ENCODE assay signal across 24 cellular contexts in genomic region chrX:39771089-39771488, GRCh38.
A peak's percentile ranks its signal among the peaks of the same experiment; 100 is the strongest.
DNase-seq lines count a peak whose midpoint lies in the region; ATAC-seq and TF ChIP-seq lines count a peak whose summit lies in the region.
"Had no signal": no experiment of that assay in that cellular context is flagged by ENCODE, and none has a peak within 500 bp of the region (broad histone marks: within the 10 kb centered on the region; RNA-seq: fewer than 3 reads in every experiment).

No MANE protein-coding gene starts in this region.

- H3K36me3 Mint-ChIP-seq in activated CD4-positive, alpha-beta T cell treated with anti-CD3 and anti-CD28 coated beads, Interleukin-2, amount 10 ng/mL, durations not matched to agents 7 days and 5 days (ENCODE audit: low read depth): peaks cover under 1% of the 10 kb centered on the region
- H3K36me3 Mint-ChIP-seq in activated T-helper 17 cell treated with anti-CD3 and anti-CD28 coated beads, Interleukin-2, amount 50 U/mL, for 72 hours (ENCODE audit: low read depth): no peaks in the 10 kb centered on the region
- H3K36me3 Mint-ChIP-seq in naive thymus-derived CD4-positive, alpha-beta T cell: peaks cover 0 to 3% (median 0%) of the 10 kb centered on the region in 5 donors
- H3K36me3 Mint-ChIP-seq: brain, IgD-negative memory B cell, neural progenitor cell had no signal

- H3K27ac ChIP-seq in HL-60 (replicated peaks) (peak overlapping the region; percentile 84), foreskin keratinocyte (no peak overlapping the region)
- H3K27ac ChIP-seq in naive thymus-derived CD4-positive, alpha-beta T cell (ENCODE audit: low read depth, low read length): peak overlapping the region; percentile 35
- H3K27ac ChIP-seq: neural progenitor cell, PC-9 had no signal

- POLR2A ChIA-PET in activated CD4-positive, alpha-beta T cell treated with anti-CD3 and anti-CD28 coated beads, Interleukin-2, amount 10 ng/mL, durations not matched to agents 7 days and 5 days (lab: Charles Lee): no interaction called here
- POLR2A ChIA-PET in naive thymus-derived CD4-positive, alpha-beta T cell (lab: Charles Lee): no interaction called here

- no peak for DNase-seq in activated CD4-positive, alpha-beta T cell treated with anti-CD3 and anti-CD28 coated beads, Interleukin-2, amount 10 ng/mL, durations not matched to agents 7 days and 5 days
- DNase-seq in activated CD4-positive, alpha-beta T cell treated with anti-CD3 and anti-CD28 coated beads for 4 hours: no peak
- no peak for DNase-seq in HL-60 (ENCODE audit: low read depth in 1 of 2, low spot score in 1 of 2)
- no peak for DNase-seq in naive thymus-derived CD4-positive, alpha-beta T cell
- DNase-seq in stimulated activated CD4-positive, alpha-beta T cell treated with anti-CD3 and anti-CD28 coated beads, Interleukin-1b, Interleukin-23, amount 100 ng/mL, for 48 hours: no peak
- no peak for DNase-seq in NCI-H69 (lab: John Stamatoyannopoulos, UW)
- DNase-seq in foreskin keratinocyte: no peak
- DNase-seq: activated CD4-positive, alpha-beta T cell treated with anti-CD3 and anti-CD28 coated beads, Interleukin-2, amount 50 U/mL, for 48 hours; activated T-cell treated with anti-CD3 and anti-CD28 coated beads, Interleukin-2, amount 50 U/mL, for 4 hours; BE2C; heart left ventricle; left ventricle myocardium superior; MV-4-11; NCI-H1694 treated with DMSO at 0.1 percent for 48 hours; NCI-H82; PC-9; SIG-M5; small intestine; stimulated activated CD4-positive, alpha-beta T cell treated with anti-CD3 and anti-CD28 coated beads, Interleukin-4, amount 100 ng/mL, for 4 hours had no signal

- no peak for TF ChIP-seq CTCF in HL-60 (IDR thresholded peaks at IDR 0.05; ENCODE audit: insufficient read depth, low read length)
- TF ChIP-seq CTCF in foreskin keratinocyte (conservative IDR thresholded peaks at IDR 0.05): no peak

- peak overlapping the region; percentile 83 for H3K27ac Mint-ChIP-seq in activated CD4-positive, alpha-beta T cell treated with anti-CD3 and anti-CD28 coated beads, Interleukin-2, amount 10 ng/mL, durations not matched to agents 7 days and 5 days
- no peak overlapping the region for H3K27ac Mint-ChIP-seq in activated T-helper 17 cell treated with anti-CD3 and anti-CD28 coated beads, Interleukin-2, amount 50 U/mL, for 72 hours
- H3K27ac Mint-ChIP-seq in naive thymus-derived CD4-positive, alpha-beta T cell: peak overlapping the region; percentile 59 to 98 (median 92)

- no peaks in the 10 kb centered on the region for H3K27me3 Mint-ChIP-seq in activated CD4-positive, alpha-beta T cell treated with anti-CD3 and anti-CD28 coated beads, Interleukin-2, amount 10 ng/mL, durations not matched to agents 7 days and 5 days
- H3K27me3 Mint-ChIP-seq in activated T-helper 17 cell treated with anti-CD3 and anti-CD28 coated beads, Interleukin-2, amount 50 U/mL, for 72 hours: no peaks in the 10 kb centered on the region
- H3K27me3 Mint-ChIP-seq in naive thymus-derived CD4-positive, alpha-beta T cell: no peaks in the 10 kb centered on the region

- ATAC-seq in activated T-helper 17 cell treated with anti-CD3 and anti-CD28 coated beads, Interleukin-2, amount 50 U/mL, for 72 hours (replicated peaks): no peak
- ATAC-seq in naive thymus-derived CD4-positive, alpha-beta T cell: no peak
- ATAC-seq in foreskin keratinocyte: no peak
- ATAC-seq: A549; activated T-cell treated with anti-CD3 and anti-CD28 coated beads, Interleukin-2, amount 50 U/mL, for 4 hours; heart left ventricle; left ventricle myocardium superior had no signal

- peaks cover 3% of the 10 kb centered on the region for H3K9me3 Mint-ChIP-seq in activated CD4-positive, alpha-beta T cell treated with anti-CD3 and anti-CD28 coated beads, Interleukin-2, amount 10 ng/mL, durations not matched to agents 7 days and 5 days
- no peaks in the 10 kb centered on the region for H3K9me3 Mint-ChIP-seq in activated T-helper 17 cell treated with anti-CD3 and anti-CD28 coated beads, Interleukin-2, amount 50 U/mL, for 72 hours
- H3K9me3 Mint-ChIP-seq in naive thymus-derived CD4-positive, alpha-beta T cell: peaks cover 0 to 2% (median 0%) of the 10 kb centered on the region in 11 donors
- H3K9me3 Mint-ChIP-seq: activated T-cell treated with anti-CD3 and anti-CD28 coated beads, Interleukin-2, amount 50 U/mL, for 4 hours had no signal

- H3K9me3 ChIP-seq in naive thymus-derived CD4-positive, alpha-beta T cell (ENCODE audit: control insufficient read depth in 2 of 3, low read length in 3 of 3): no peaks in the 10 kb centered on the region
- H3K9me3 ChIP-seq: A549, BE2C, heart left ventricle had no signal

- no peaks in the 10 kb centered on the region for H3K27me3 ChIP-seq in HL-60 (ENCODE audit: insufficient read depth, poor library complexity, severe bottlenecking)
- H3K27me3 ChIP-seq in naive thymus-derived CD4-positive, alpha-beta T cell (ENCODE audit: control insufficient read depth in 2 of 2, insufficient read depth in 2 of 2, low read length in 2 of 2): no peaks in the 10 kb centered on the region
- no peaks in the 10 kb centered on the region for H3K27me3 ChIP-seq in foreskin keratinocyte
- H3K27me3 ChIP-seq: BE2C, neural progenitor cell had no signal

- intact Hi-C loops in naive thymus-derived CD4-positive, alpha-beta T cell (cut with micrococcal nuclease): loop anchor here (5.0 to 10.0 kb wide), 5 partner anchors 39 to 966 kb away; partner anchors contain the start of genes BCOR (in 2 of the 2) and MID1IP1 (in 2 of the 2)

- H3K4me1 Mint-ChIP-seq in activated CD4-positive, alpha-beta T cell treated with anti-CD3 and anti-CD28 coated beads, Interleukin-2, amount 10 ng/mL, durations not matched to agents 7 days and 5 days: peaks cover 51% of the 10 kb centered on the region
- H3K4me1 Mint-ChIP-seq in activated T-helper 17 cell treated with anti-CD3 and anti-CD28 coated beads, Interleukin-2, amount 50 U/mL, for 72 hours: peaks cover 27% of the 10 kb centered on the region
- peaks cover 20 to 56% (median 48%) of the 10 kb centered on the region in 7 donors for H3K4me1 Mint-ChIP-seq in naive thymus-derived CD4-positive, alpha-beta T cell

- no peak overlapping the region for H3K4me3 ChIP-seq in HL-60 (replicated peaks; ENCODE audit: insufficient read depth, low read length)
- no peak overlapping the region for H3K4me3 ChIP-seq in naive thymus-derived CD4-positive, alpha-beta T cell (ENCODE audit: low read length)
- H3K4me3 ChIP-seq: A549, heart left ventricle, neural progenitor cell, PC-9 had no signal

- CTCF ChIA-PET in activated CD4-positive, alpha-beta T cell treated with anti-CD3 and anti-CD28 coated beads, Interleukin-2, amount 10 ng/mL, durations not matched to agents 7 days and 5 days (lab: Charles Lee): no interaction called here
- CTCF ChIA-PET in naive thymus-derived CD4-positive, alpha-beta T cell (lab: Charles Lee): no interaction called here

- H3K4me1 ChIP-seq in naive thymus-derived CD4-positive, alpha-beta T cell (ENCODE audit: control insufficient read depth in 2 of 2, insufficient read depth in 2 of 2, low read length in 2 of 2): peaks cover 34 to 37% of the 10 kb centered on the region in 2 donors
- H3K4me1 ChIP-seq in foreskin keratinocyte: no peaks in the 10 kb centered on the region
- H3K4me1 ChIP-seq: BE2C had no signal

- no peaks in the 10 kb centered on the region for H3K36me3 ChIP-seq in naive thymus-derived CD4-positive, alpha-beta T cell (ENCODE audit: control insufficient read depth in 2 of 3, insufficient read depth in 3 of 3, low read length in 3 of 3)
- H3K36me3 ChIP-seq: BE2C, heart left ventricle, neural progenitor cell had no signal

- no peak overlapping the region for H3K4me3 Mint-ChIP-seq in activated CD4-positive, alpha-beta T cell treated with anti-CD3 and anti-CD28 coated beads, Interleukin-2, amount 10 ng/mL, durations not matched to agents 7 days and 5 days
- H3K4me3 Mint-ChIP-seq in activated T-helper 17 cell treated with anti-CD3 and anti-CD28 coated beads, Interleukin-2, amount 50 U/mL, for 72 hours: peak overlapping the region; percentile 84
- H3K4me3 Mint-ChIP-seq in naive thymus-derived CD4-positive, alpha-beta T cell: peak overlapping the region in 2 of 10 donors; percentile 70 to 80
- H3K4me3 Mint-ChIP-seq: IgD-negative memory B cell, neural progenitor cell had no signal
